11 cellular contexts compared by ENCODE assay signal in genomic region chr9:133331641-133332380, GRCh38.
"Had no signal": no experiment of that assay in that cellular context is flagged by ENCODE, and none has a peak within 500 bp of the region (broad histone marks: within the 10 kb centered on the region; RNA-seq: fewer than 3 reads in every experiment).

No MANE protein-coding gene starts in this region.

- FAIRE-seq: pancreas had no signal

- DNase-seq: activated CD4-positive, alpha-beta memory T cell treated with anti-CD3 and anti-CD28 coated beads for 36 hours; activated gamma-delta T cell treated with Interleukin-2 at 50 U/mL for 16 hours; caudate nucleus; effector memory CD8-positive, alpha-beta T cell; nephron progenitor cell; SHP77; stimulated activated CD4-positive, alpha-beta T cell treated with anti-CD3 and anti-CD28 coated beads, Interleukin-15, amount 100 ng/mL, for 24 hours; stimulated activated CD4-positive, alpha-beta T cell treated with anti-CD3 and anti-CD28 coated beads, Interleukin-4, amount 100 ng/mL, for 24 hours had no signal

- H3K4me3 Mint-ChIP-seq: activated CD4-positive, alpha-beta memory T cell treated with anti-CD3 and anti-CD28 coated beads for 36 hours; effector memory CD8-positive, alpha-beta T cell; nephron progenitor cell; stimulated activated naive CD8-positive, alpha-beta T cell treated with anti-CD3 and anti-CD28 coated beads, Interleukin-15, Interleukin-2, amounts not matched to agents 100 ng/mL and 50 ng/mL, for 24 hours had no signal

- H3K27ac Mint-ChIP-seq: activated CD4-positive, alpha-beta memory T cell treated with anti-CD3 and anti-CD28 coated beads for 36 hours; nephron progenitor cell; stimulated activated naive CD8-positive, alpha-beta T cell treated with anti-CD3 and anti-CD28 coated beads, Interleukin-15, Interleukin-2, amounts not matched to agents 100 ng/mL and 50 ng/mL, for 24 hours had no signal

- ATAC-seq: effector memory CD8-positive, alpha-beta T cell; pancreas; SK-N-SH treated with all-trans-retinoic acid at 6 μM for 48 hours had no signal

- H3K27me3 ChIP-seq: pancreas had no signal

- H3K9me3 ChIP-seq: pancreas had no signal

- H3K27ac ChIP-seq: pancreas had no signal

- H3K27me3 Mint-ChIP-seq: activated CD4-positive, alpha-beta memory T cell treated with anti-CD3 and anti-CD28 coated beads for 36 hours; effector memory CD8-positive, alpha-beta T cell; stimulated activated naive CD8-positive, alpha-beta T cell treated with anti-CD3 and anti-CD28 coated beads, Interleukin-15, Interleukin-2, amounts not matched to agents 100 ng/mL and 50 ng/mL, for 24 hours had no signal

- H3K9me3 Mint-ChIP-seq: activated CD4-positive, alpha-beta memory T cell treated with anti-CD3 and anti-CD28 coated beads for 36 hours; effector memory CD8-positive, alpha-beta T cell; stimulated activated naive CD8-positive, alpha-beta T cell treated with anti-CD3 and anti-CD28 coated beads, Interleukin-15, Interleukin-2, amounts not matched to agents 100 ng/mL and 50 ng/mL, for 24 hours had no signal

- H3K4me3 ChIP-seq: pancreas had no signal
